In the genomic region with DNA sequence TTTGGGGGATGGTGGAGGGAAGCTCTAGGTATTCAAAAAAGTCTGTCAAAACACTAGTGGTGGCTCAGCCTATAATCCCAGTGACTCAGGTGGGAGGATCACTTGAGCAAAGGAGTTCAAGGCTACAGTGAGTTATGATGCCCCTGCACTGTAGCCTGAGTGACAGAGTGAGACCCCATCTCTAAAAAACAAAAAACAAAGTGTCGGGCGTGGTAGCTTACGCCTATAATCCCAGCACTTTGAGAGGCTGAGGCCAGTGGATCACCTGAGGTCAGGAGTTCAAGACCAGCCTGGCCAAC, we compare ENCODE assay signal across 12 cellular contexts. TPM values are rescaled to one million over a fixed set of nuclear protein-coding genes. Genes with fewer than 3 reads are reported as not detected.
DNase-seq lines count a peak whose midpoint lies in the region; FAIRE-seq and TF ChIP-seq lines count a peak whose summit lies in the region.
"Had no signal": no experiment of that assay in that cellular context is flagged by ENCODE, and none has a peak within 500 bp of the region (broad histone marks: within the 10 kb centered on the region; RNA-seq: fewer than 3 reads in every experiment).

No MANE protein-coding gene starts in this region.

- H3K9me3 ChIP-seq in OCI-LY7 (ENCODE audit: low read length) (no peaks in the 10 kb centered on the region), endothelial cell of umbilical vein (replicated peaks; ENCODE audit: control insufficient read depth, insufficient read depth, low read length) (no peaks in the 10 kb centered on the region), thymus (ENCODE audit: control insufficient read depth) (no peaks in the 10 kb centered on the region)

- TF ChIP-seq CTCF in OCI-LY7 (conservative IDR thresholded peaks at IDR 0.05; ENCODE audit: low read length) (no peak), endothelial cell of umbilical vein (IDR thresholded peaks at IDR 0.05; ENCODE audit: extremely low read depth in 1 of 2, insufficient read depth in 1 of 2, low read depth in 1 of 2, low read length in 2 of 2) (no peak), GM10266 (IDR thresholded peaks at IDR 0.05; ENCODE audit: control insufficient read depth, insufficient read depth, low read depth, missing control alignments) (no peak)

- 97% methylated on average over 3 of the region's 3 CpGs for WGBS in thymus

- H3K4me1 ChIP-seq in OCI-LY7 (ENCODE audit: insufficient read depth, low read length, poor library complexity, severe bottlenecking) (peaks cover 25% of the 10 kb centered on the region), endothelial cell of umbilical vein (ENCODE audit: control insufficient read depth, extremely low read depth, insufficient read depth, low read length) (peaks cover 9% of the 10 kb centered on the region), thymus (ENCODE audit: control insufficient read depth, insufficient read depth, low read length) (peaks cover 13% of the 10 kb centered on the region)
- H3K4me1 ChIP-seq: sigmoid colon had no signal

- BruUV-seq in OCI-LY7 (replicated peaks; lab: Mats Ljungman, UMichigan) (no TSS peak), endothelial cell of umbilical vein (replicated peaks; lab: Mats Ljungman, UMichigan) (no TSS peak)

- FAIRE-seq in endothelial cell of umbilical vein (lab: Jason Lieb, UNC) = no peak

- H3K4me3 ChIP-seq in OCI-LY7 (ENCODE audit: low read depth, low read length, poor library complexity, severe bottlenecking) = no peak overlapping the region
- no peak overlapping the region for H3K4me3 ChIP-seq in endothelial cell of umbilical vein (replicated peaks in 1 of 3; ENCODE audit: insufficient read depth in 1 of 3, low read depth in 1 of 3, low read length in 3 of 3)
- H3K4me3 ChIP-seq in thymus (ENCODE audit: low read length) = no peak overlapping the region
- H3K4me3 ChIP-seq: sigmoid colon had no signal

- H3K9ac ChIP-seq in endothelial cell of umbilical vein (replicated peaks; ENCODE audit: extremely low read depth, insufficient read depth, low read length) = no peak overlapping the region

- H3K36me3 ChIP-seq in OCI-LY7 (ENCODE audit: insufficient read depth, low read length) (peaks cover 75% of the 10 kb centered on the region), endothelial cell of umbilical vein (ENCODE audit: control insufficient read depth in 2 of 2, extremely low read depth in 1 of 2, insufficient read depth in 2 of 2, low read length in 2 of 2) (no peaks in the 10 kb centered on the region), thymus (ENCODE audit: control insufficient read depth, insufficient read depth) (no peaks in the 10 kb centered on the region)
- H3K36me3 ChIP-seq: sigmoid colon had no signal

- peak overlapping the region; percentile 37 for H3K4me3 Mint-ChIP-seq in activated naive CD4-positive, alpha-beta T cell treated with anti-CD3 and anti-CD28 coated beads, Interleukin-2, amount 10 ng/mL, durations not matched to agents 7 days and 5 days
- H3K4me3 Mint-ChIP-seq: type B pancreatic cell had no signal

- CTCF ChIA-PET in activated naive CD4-positive, alpha-beta T cell treated with anti-CD3 and anti-CD28 coated beads, Interleukin-2, amount 10 ng/mL, durations not matched to agents 7 days and 5 days (lab: Charles Lee) = no interaction called here
- CTCF ChIA-PET in OCI-LY7 (lab: Charles Lee; ENCODE audit: unreplicated experiment) (no interaction called here), endothelial cell of umbilical vein (lab: Charles Lee) (interaction anchor here (1.0 to 1.4 kb wide), 2 partner anchors 11 to 72 kb away, joined by 3 to 8 read pairs; no protein-coding TSS in a partner anchor)

- no peak for DNase-seq in activated naive CD4-positive, alpha-beta T cell treated with anti-CD3 and anti-CD28 coated beads, Interleukin-2, amount 10 ng/mL, durations not matched to agents 7 days and 5 days
- DNase-seq in activated naive CD4-positive, alpha-beta T cell treated with Interleukin-2 at 50 U/mL for 16 hours = no peak
- DNase-seq in OCI-LY7 (ENCODE audit: low spot score) (no peak), endothelial cell of umbilical vein (ENCODE audit: low read depth, low spot score) (no peak), NK-92 (lab: John Stamatoyannopoulos, UW; ENCODE audit: unreplicated experiment) (no peak), GM10266 (ENCODE audit: extremely low spot score) (no peak), HPDE6-E6E7 (ENCODE audit: extremely low spot score) (no peak)
- DNase-seq: NCI-H748 treated with DMSO at 0.1 percent for 48 hours, sigmoid colon had no signal

- TF ChIP-seq POLR2A in endothelial cell of umbilical vein (IDR thresholded peaks at IDR 0.05; ENCODE audit: low read depth, low read length) = no peak

- intact Hi-C loops in OCI-LY7 (cut with micrococcal nuclease; ENCODE audit: unreplicated experiment) = no loop called here
- intact Hi-C loops in endothelial cell of umbilical vein (cut with micrococcal nuclease) = no loop called here

- H3K9me1 ChIP-seq in endothelial cell of umbilical vein (replicated peaks; ENCODE audit: control insufficient read depth, extremely low read depth, insufficient read depth, low read length) = no peaks in the 10 kb centered on the region

- H3K79me2 ChIP-seq in OCI-LY7 (ENCODE audit: insufficient read depth, low read depth, low read length) (peaks cover 96% of the 10 kb centered on the region), endothelial cell of umbilical vein (ENCODE audit: control insufficient read depth, insufficient read depth, low read length) (peaks cover 39% of the 10 kb centered on the region)

- no peaks in the 10 kb centered on the region for H3K27me3 Mint-ChIP-seq in activated naive CD4-positive, alpha-beta T cell treated with anti-CD3 and anti-CD28 coated beads, Interleukin-2, amount 10 ng/mL, durations not matched to agents 7 days and 5 days
- H3K27me3 Mint-ChIP-seq: type B pancreatic cell had no signal

- POLR2A ChIA-PET in OCI-LY7 (lab: Charles Lee) (interaction anchor here (0.7 to 2.1 kb wide), 2 partner anchors 10 to 13 kb away, joined by 3 to 8 read pairs; no protein-coding TSS in a partner anchor), endothelial cell of umbilical vein (lab: Charles Lee) (no interaction called here)

- H3K27ac Mint-ChIP-seq in activated naive CD4-positive, alpha-beta T cell treated with anti-CD3 and anti-CD28 coated beads, Interleukin-2, amount 10 ng/mL, durations not matched to agents 7 days and 5 days = peak overlapping the region; percentile 95
- H3K27ac Mint-ChIP-seq: type B pancreatic cell had no signal

- H2AFZ ChIP-seq in OCI-LY7 (ENCODE audit: low read length) = no peak overlapping the region
- H2AFZ ChIP-seq in endothelial cell of umbilical vein (ENCODE audit: low read depth, low read length) = peak overlapping the region; percentile 71

- peaks cover 53% of the 10 kb centered on the region for H3K4me1 Mint-ChIP-seq in activated naive CD4-positive, alpha-beta T cell treated with anti-CD3 and anti-CD28 coated beads, Interleukin-2, amount 10 ng/mL, durations not matched to agents 7 days and 5 days

- H3K27ac ChIP-seq in OCI-LY7 (ENCODE audit: low read depth, low read length, poor library complexity, severe bottlenecking) (peak overlapping the region; percentile 55), endothelial cell of umbilical vein (ENCODE audit: insufficient read depth, low read depth, low read length) (peak overlapping the region; percentile 41), thymus (ENCODE audit: low read depth) (peak overlapping the region; percentile 99)
- H3K27ac ChIP-seq: epithelial cell of prostate, sigmoid colon had no signal

- no peaks in the 10 kb centered on the region for H3K27me3 ChIP-seq in endothelial cell of umbilical vein (ENCODE audit: control insufficient read depth in 2 of 2, insufficient read depth in 2 of 2, low read length in 2 of 2)
- no peaks in the 10 kb centered on the region for H3K27me3 ChIP-seq in thymus (ENCODE audit: control insufficient read depth, insufficient read depth)
- H3K27me3 ChIP-seq: sigmoid colon had no signal

- H4K20me1 ChIP-seq in OCI-LY7 (ENCODE audit: insufficient read depth, low read length) (peaks cover 19% of the 10 kb centered on the region), endothelial cell of umbilical vein (replicated peaks; ENCODE audit: control insufficient read depth, extremely low read depth, insufficient read depth, low read length) (no peaks in the 10 kb centered on the region)

- H3K9me3 Mint-ChIP-seq in activated naive CD4-positive, alpha-beta T cell treated with anti-CD3 and anti-CD28 coated beads, Interleukin-2, amount 10 ng/mL, durations not matched to agents 7 days and 5 days = peaks cover 13% of the 10 kb centered on the region

- dilution Hi-C loops in endothelial cell of umbilical vein (cut with MboI; ENCODE audit: extremely low pct_ligation_motif_present, low sequenced_read_pairs) = no loop called here

- H3K9me2 ChIP-seq in OCI-LY7 (ENCODE audit: insufficient read depth, low read length) = no peaks in the 10 kb centered on the region

- peak overlapping the region; percentile 34; the same call in 1 of the 2 replicates for H3K4me2 ChIP-seq in OCI-LY7 (ENCODE audit: low read length)
- H3K4me2 ChIP-seq in endothelial cell of umbilical vein (ENCODE audit: insufficient read depth, low read length) = peak overlapping the region; percentile 35

- H3K36me3 Mint-ChIP-seq in activated naive CD4-positive, alpha-beta T cell treated with anti-CD3 and anti-CD28 coated beads, Interleukin-2, amount 10 ng/mL, durations not matched to agents 7 days and 5 days = peaks cover 50% of the 10 kb centered on the region

RNA-seq across cellular contexts. Expression of a gene that starts 15.8 kb away (rescaled TPM):
- 0.44 and 1.4 TPM in 2 replicates for total RNA-seq in OCI-LY7 (2014; rRNA removed; shearing (Covaris generic))
- total RNA-seq in OCI-LY7 (2022) (1.3 and 1.4 TPM in 2 replicates), endothelial cell of umbilical vein (28.4 and 29.9 TPM in 2 replicates)
- polyA plus RNA-seq in endothelial cell of umbilical vein (15.6 and 21.1 TPM in 2 replicates), thymus (21.5 TPM)
- polyA plus RNA-seq in endothelial cell of umbilical vein (2011; cell fraction: cytosol; rRNA removed) = 24.1 and 24.2 TPM in 2 replicates
- polyA plus RNA-seq in endothelial cell of umbilical vein (2011; cell fraction: nucleus; rRNA removed) = 22.2 and 23.3 TPM in 2 replicates
- polyA plus RNA-seq in endothelial cell of umbilical vein (2012) = 33.7 and 37.9 TPM in 2 replicates
- polyA minus RNA-seq in endothelial cell of umbilical vein = 11.1 and 16.6 TPM in 2 replicates
- 5.9 TPM for polyA minus RNA-seq in endothelial cell of umbilical vein (2011; cell fraction: cytosol; rRNA and poly(A)+ RNA removed)
- 12.8 and 15.9 TPM in 2 replicates for polyA minus RNA-seq in endothelial cell of umbilical vein (2011; cell fraction: nucleus; rRNA and poly(A)+ RNA removed)

RNA-seq across cellular contexts. Expression of a gene that starts 18.9 kb away (rescaled TPM):
- total RNA-seq in OCI-LY7 (2014; rRNA removed; shearing (Covaris generic)) = 33.3 and 35.1 TPM in 2 replicates
- total RNA-seq in OCI-LY7 (2022) = 24.6 and 31.6 TPM in 2 replicates
- 8.6 and 10.0 TPM in 2 replicates for total RNA-seq in endothelial cell of umbilical vein
- 1.2 and 1.7 TPM in 2 replicates for polyA plus RNA-seq in endothelial cell of umbilical vein
- 2.0 and 2.1 TPM in 2 replicates for polyA plus RNA-seq in endothelial cell of umbilical vein (2011; cell fraction: cytosol; rRNA removed)
- 4.0 and 5.4 TPM in 2 replicates for polyA plus RNA-seq in endothelial cell of umbilical vein (2011; cell fraction: nucleus; rRNA removed)
- polyA plus RNA-seq in endothelial cell of umbilical vein (2012) = 1.5 and 3.0 TPM in 2 replicates
- polyA minus RNA-seq in endothelial cell of umbilical vein = 2.2 and 2.7 TPM in 2 replicates
- polyA minus RNA-seq in endothelial cell of umbilical vein (2011; cell fraction: cytosol; rRNA and poly(A)+ RNA removed) = 20.9 TPM
- 3.6 and 3.8 TPM in 2 replicates for polyA minus RNA-seq in endothelial cell of umbilical vein (2011; cell fraction: nucleus; rRNA and poly(A)+ RNA removed)
- 4.3 TPM for polyA plus RNA-seq in thymus

RNA-seq across cellular contexts. Expression of a gene that starts 50.7 kb away (rescaled TPM):
- 6.0 and 7.1 TPM in 2 replicates for total RNA-seq in OCI-LY7 (2014; rRNA removed; shearing (Covaris generic))
- 11.0 and 11.5 TPM in 2 replicates for total RNA-seq in OCI-LY7 (2022)
- 11.1 and 11.7 TPM in 2 replicates for total RNA-seq in endothelial cell of umbilical vein
- 3.0 and 4.6 TPM in 2 replicates for polyA plus RNA-seq in endothelial cell of umbilical vein
- polyA plus RNA-seq in endothelial cell of umbilical vein (2011; cell fraction: cytosol; rRNA removed) = 6.9 and 8.0 TPM in 2 replicates
- polyA plus RNA-seq in endothelial cell of umbilical vein (2011; cell fraction: nucleus; rRNA removed) = 6.4 and 7.8 TPM in 2 replicates
- 10.7 and 11.3 TPM in 2 replicates for polyA plus RNA-seq in endothelial cell of umbilical vein (2012)
- 2.1 and 2.8 TPM in 2 replicates for polyA minus RNA-seq in endothelial cell of umbilical vein
- 1.3 TPM for polyA minus RNA-seq in endothelial cell of umbilical vein (2011; cell fraction: cytosol; rRNA and poly(A)+ RNA removed)
- polyA minus RNA-seq in endothelial cell of umbilical vein (2011; cell fraction: nucleus; rRNA and poly(A)+ RNA removed) = 1.3 and 1.6 TPM in 2 replicates
- polyA plus RNA-seq in thymus = 13.7 TPM

Comparison
In these comparisons a context has a peak if more than half of its experiments do, and no peak if none do; other contexts are left out.
1. H3K27ac ChIP-seq: peak in every context shown above with its lines; median percentile 99 in thymus; 55 in OCI-LY7; 41 in endothelial cell of umbilical vein.
2. RNA of a gene that starts 15.8 kb away (total RNA-seq): 28.4 to 29.9 TPM in endothelial cell of umbilical vein; 0.44 to 1.4 TPM in OCI-LY7; every median in the first group is over 10 times any median in the second.